12 cellular contexts compared by ENCODE assay signal in genomic region chr14:69701857-69702256, GRCh38.
DNase-seq lines count a peak whose midpoint lies in the region; ATAC-seq and TF ChIP-seq lines count a peak whose summit lies in the region.
"Had no signal": no experiment of that assay in that cellular context is flagged by ENCODE, and none has a peak within 500 bp of the region (broad histone marks: within the 10 kb centered on the region; RNA-seq: fewer than 3 reads in every experiment).

No MANE protein-coding gene starts in this region.

- H3K27me3 Mint-ChIP-seq in CD4-positive, alpha-beta T cell: no peaks in the 10 kb centered on the region

- no peak overlapping the region for H3K4me3 Mint-ChIP-seq in CD4-positive, alpha-beta T cell

- H3K4me3 ChIP-seq in lower lobe of right lung: no peak overlapping the region
- no peak overlapping the region for H3K4me3 ChIP-seq in aorta (ENCODE audit: low read length in 2 of 2)
- H3K4me3 ChIP-seq in SJCRH30: no peak overlapping the region
- H3K4me3 ChIP-seq: lung had no signal

- CTCF ChIA-PET in CD4-positive, alpha-beta T cell (lab: Charles Lee): interaction anchor here (0.5 to 0.9 kb wide), 2 partner anchors 8 to 34 kb away, joined by 3 read pairs; no protein-coding TSS in a partner anchor

- H3K27ac Mint-ChIP-seq in CD4-positive, alpha-beta T cell: peak overlapping the region; percentile 24

- H3K9me3 ChIP-seq in CD4-positive, alpha-beta T cell (ENCODE audit: control insufficient read depth, low read length): no peaks in the 10 kb centered on the region
- H3K9me3 ChIP-seq in lower lobe of right lung (no peaks in the 10 kb centered on the region), aorta (ENCODE audit: control insufficient read depth, low read length) (no peaks in the 10 kb centered on the region), SJCRH30 (replicated peaks) (no peaks in the 10 kb centered on the region)
- H3K9me3 ChIP-seq: SK-N-SH had no signal

- H3K4me1 Mint-ChIP-seq in CD4-positive, alpha-beta T cell (ENCODE audit: low read depth): peaks cover 71% of the 10 kb centered on the region

- peaks cover 44% of the 10 kb centered on the region for H3K36me3 Mint-ChIP-seq in CD4-positive, alpha-beta T cell (ENCODE audit: low read depth)

- POLR2A ChIA-PET in CD4-positive, alpha-beta T cell (lab: Charles Lee): interaction anchor here (0.6 to 1.2 kb wide), 2 partner anchors 90 to 117 kb away, joined by 3 read pairs; no protein-coding TSS in a partner anchor

- TF ChIP-seq CTCF in CD4-positive, alpha-beta T cell (IDR thresholded peaks at IDR 0.05): no peak
- TF ChIP-seq CTCF in lower lobe of right lung (IDR thresholded peaks at IDR 0.05): no peak

- H3K27me3 ChIP-seq in CD4-positive, alpha-beta T cell (ENCODE audit: control insufficient read depth, insufficient read depth, low read length): no peaks in the 10 kb centered on the region
- H3K27me3 ChIP-seq in lower lobe of right lung (ENCODE audit: low read depth) (no peaks in the 10 kb centered on the region), aorta (ENCODE audit: control insufficient read depth in 1 of 2, insufficient read depth in 2 of 2, low read length in 1 of 2) (no peaks in the 10 kb centered on the region), SJCRH30 (no peaks in the 10 kb centered on the region)

- H3K27ac ChIP-seq in CD4-positive, alpha-beta T cell (ENCODE audit: low read depth, low read length): no peak overlapping the region
- peak overlapping the region; percentile 9 for H3K27ac ChIP-seq in lower lobe of right lung
- no peak overlapping the region for H3K27ac ChIP-seq in aorta (ENCODE audit: low read depth in 1 of 2, low read length in 2 of 2)
- H3K27ac ChIP-seq in SJCRH30: no peak overlapping the region

- H3K36me3 ChIP-seq in lower lobe of right lung (peaks cover 36% of the 10 kb centered on the region), aorta (ENCODE audit: control insufficient read depth in 1 of 2, insufficient read depth in 2 of 2, low read length in 1 of 2) (peaks cover 0 to 4% of the 10 kb centered on the region in 2 donors), SJCRH30 (no peaks in the 10 kb centered on the region)

- peaks cover 86% of the 10 kb centered on the region for H3K4me1 ChIP-seq in lower lobe of right lung
- H3K4me1 ChIP-seq in aorta (ENCODE audit: control insufficient read depth in 1 of 2, insufficient read depth in 2 of 2, low read length in 2 of 2): peaks cover 0 to 3% of the 10 kb centered on the region in 2 donors
- H3K4me1 ChIP-seq in SJCRH30: peaks cover 7% of the 10 kb centered on the region

- ATAC-seq in CD4-positive, alpha-beta T cell (ENCODE audit: poor library complexity): no peak
- peak; percentile 75 for ATAC-seq in HG02798 (IDR thresholded peaks at IDR 0.05; ENCODE audit: poor library complexity, unreplicated experiment)
- peak in 1 of 2 donors; percentile 50 for ATAC-seq in lower lobe of right lung
- no peak for ATAC-seq in aorta (ENCODE audit: low FRiP score)

- no peak for DNase-seq in CD4-positive, alpha-beta T cell
- DNase-seq in OCI-M2 (lab: John Stamatoyannopoulos, UW; ENCODE audit: unreplicated experiment): peak; percentile 65
- no peak for DNase-seq in lower lobe of right lung
- DNase-seq in aorta: no peak
- no peak for DNase-seq in midbrain (lab: John Stamatoyannopoulos, UW)
- DNase-seq in SJCRH30: no peak
- DNase-seq in NCI-H1417 (lab: John Stamatoyannopoulos, UW): no peak
- DNase-seq: NCI-H2227 treated with DMSO at 0.1 percent for 48 hours, SK-N-SH had no signal

- whole genome bisulfite sequencing in aorta, 2 donors: 79 to 84% methylated on average over 3 of the region's 3 CpGs

- intact Hi-C loops in CD4-positive, alpha-beta T cell (cut with DNase I, micrococcal nuclease): no loop called here
- intact Hi-C loops in lower lobe of right lung (cut with DNase I): no loop called here
- intact Hi-C loops in aorta (cut with DNase I): no loop called here

- H3K9me3 Mint-ChIP-seq in CD4-positive, alpha-beta T cell: no peaks in the 10 kb centered on the region
- H3K9me3 Mint-ChIP-seq: brain had no signal
